Comparison of ENCODE assay signal across 21 cellular contexts in the genomic region with DNA sequence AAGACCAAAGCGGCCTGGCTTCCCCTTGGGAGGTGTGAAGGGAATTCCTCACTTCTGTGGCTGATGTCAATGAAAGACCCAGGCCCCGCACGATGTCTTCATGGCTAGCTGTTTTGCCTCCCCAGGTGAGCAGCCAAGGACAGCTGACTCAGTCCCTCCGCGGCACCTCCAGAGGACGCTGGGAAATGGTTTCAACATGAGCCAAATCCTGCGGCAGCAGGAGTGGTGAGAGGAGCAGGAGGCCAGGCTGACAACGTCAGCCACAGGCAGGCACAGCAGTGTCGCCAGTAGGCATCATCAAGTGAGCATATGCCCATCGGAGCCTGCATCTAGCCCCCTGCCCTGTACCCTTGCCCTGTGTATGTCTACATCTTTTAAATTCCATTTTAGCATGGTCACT.
"Had no signal": no experiment of that assay in that cellular context is flagged by ENCODE, and none has a peak within 500 bp of the region (broad histone marks: within the 10 kb centered on the region; RNA-seq: fewer than 3 reads in every experiment).

No MANE protein-coding gene starts in this region.

- DNase-seq: stimulated activated CD4-positive, alpha-beta T cell treated with anti-CD3 and anti-CD28 coated beads, Interleukin-2, amount 100 ng/mL, for 48 hours; stimulated activated CD4-positive, alpha-beta T cell treated with anti-CD3 and anti-CD28 coated beads, Interleukin-4, amount 100 ng/mL, for 1 hour; stimulated activated CD4-positive, alpha-beta T cell treated with anti-CD3 and anti-CD28 coated beads, Interleukin-4, amount 100 ng/mL, for 24 hours; stimulated activated CD4-positive, alpha-beta T cell treated with anti-CD3 and anti-CD28 coated beads, Interleukin-4, amount 100 ng/mL, for 4 hours; stimulated activated CD8-positive, alpha-beta memory T cell treated with anti-CD3 and anti-CD28 coated beads, Interleukin-4, amount 100 ng/mL, for 48 hours; stimulated activated naive B cell treated with anti-CD40 and anti-IgM and Interleukin-4, amounts not matched to agents 10 μg/mL and 1 μg/mL and 100 μg/mL, for 72 hours; stimulated activated naive CD4-positive, alpha-beta T cell; stimulated activated naive CD4-positive, alpha-beta T cell treated with Interleukin-2 at 50 U/mL for 16 hours; stimulated activated naive CD8-positive, alpha-beta T cell treated with anti-CD3 and anti-CD28 coated beads, Interleukin-15, amount 100 ng/mL, for 72 hours; stimulated activated naive CD8-positive, alpha-beta T cell treated with anti-CD3 and anti-CD28 coated beads, Interleukin-15, Interleukin-2, amounts not matched to agents 100 U/mL and 50 U/mL, for 24 hours; stomach; substantia nigra; testis; thyroid gland; tibial artery; transverse colon; upper lobe of left lung; upper lobe of right lung; uterus had no signal

- ATAC-seq: stimulated activated effector memory CD8-positive, alpha-beta T cell treated with anti-CD3 and anti-CD28 coated beads, Interleukin-12 subunit alpha, Interleukin-12 subunit beta, amount 100 ng/mL, for 72 hours; stimulated activated memory B cell treated with anti-CD40 and anti-IgM and Interleukin-4, amounts not matched to agents 10 μg/mL and 1 μg/mL and 100 μg/mL, for 72 hours; stimulated activated naive B cell treated with anti-CD40 and anti-IgM and Interleukin-4, amounts not matched to agents 10 μg/mL and 1 μg/mL and 100 μg/mL, for 72 hours; stimulated activated naive CD8-positive, alpha-beta T cell treated with anti-CD3 and anti-CD28 coated beads, Interleukin-15, amount 100 ng/mL, for 72 hours; stimulated activated naive CD8-positive, alpha-beta T cell treated with anti-CD3 and anti-CD28 coated beads, Interleukin-15, Interleukin-2, amounts not matched to agents 100 U/mL and 50 U/mL, for 24 hours; upper lobe of right lung had no signal
